In the genomic region with DNA sequence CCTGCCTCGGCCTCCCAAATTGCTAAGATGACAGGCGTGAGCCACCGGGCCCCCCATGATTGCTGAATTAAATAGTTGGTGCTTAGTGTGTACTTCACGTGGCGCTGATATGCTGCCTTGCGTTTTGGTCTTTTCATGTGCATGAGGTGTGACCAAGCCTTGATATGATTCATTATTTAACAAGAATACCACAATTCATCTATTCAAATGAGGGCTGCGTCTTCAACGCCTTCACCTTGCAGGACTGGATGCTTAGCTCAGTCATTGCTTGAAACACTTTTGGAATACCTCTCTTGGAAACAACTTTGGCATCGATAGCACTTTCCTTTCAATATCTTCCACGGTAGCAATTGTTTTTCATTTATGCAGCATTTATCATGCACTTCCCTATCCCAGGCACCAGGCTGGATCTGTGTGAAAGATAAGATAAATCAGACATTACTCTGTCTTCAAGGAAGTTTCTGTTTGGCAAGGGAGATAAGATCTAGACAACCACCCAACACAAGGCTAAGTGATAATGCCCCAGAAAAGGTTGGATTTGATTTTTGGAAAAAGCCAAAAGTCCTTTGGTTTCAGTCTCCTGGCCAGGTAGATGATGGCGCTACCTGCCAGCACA, we compare ENCODE assay signal across 8 cellular contexts. TPM values are rescaled to one million over a fixed set of nuclear protein-coding genes. Genes with fewer than 3 reads are reported as not detected.
DNase-seq lines count a peak whose midpoint lies in the region; ATAC-seq and TF ChIP-seq lines count a peak whose summit lies in the region.

No MANE protein-coding gene starts in this region.

- in situ Hi-C loops in astrocyte of the cerebellum (cut with HindIII; ENCODE audit: low sequenced_read_pairs) = no loop called here

- H3K4me3 Mint-ChIP-seq in natural killer cell treated with Interleukin-12 subunit alpha and Interleukin-12 subunit beta and Interleukin-15 and Interleukin-18, amount 100 ng/mL, for 72 hours = peak overlapping the region; percentile 72
- H3K4me3 Mint-ChIP-seq in natural killer cell = no peak overlapping the region

- no peak for TF ChIP-seq POLR2A in vagina (IDR thresholded peaks at IDR 0.05)

- H3K27ac ChIP-seq in left lung (peak overlapping the region; percentile 82 to 85), vagina (no peak overlapping the region)

- peaks cover 44 to 47% of the 10 kb centered on the region in 2 donors for H3K27me3 Mint-ChIP-seq in natural killer cell treated with Interleukin-12 subunit alpha and Interleukin-12 subunit beta and Interleukin-15 and Interleukin-18, amount 100 ng/mL, for 72 hours
- peaks cover 39 to 46% of the 10 kb centered on the region in 2 donors for H3K27me3 Mint-ChIP-seq in natural killer cell (ENCODE audit: low read depth in 2 of 2)

- no peaks in the 10 kb centered on the region for H3K36me3 Mint-ChIP-seq in natural killer cell treated with Interleukin-12 subunit alpha and Interleukin-12 subunit beta and Interleukin-15 and Interleukin-18, amount 100 ng/mL, for 72 hours
- no peaks in the 10 kb centered on the region for H3K36me3 Mint-ChIP-seq in natural killer cell

- H3K4me1 Mint-ChIP-seq in natural killer cell treated with Interleukin-12 subunit alpha and Interleukin-12 subunit beta and Interleukin-15 and Interleukin-18, amount 100 ng/mL, for 72 hours (ENCODE audit: low read depth in 2 of 2) = peaks cover 11 to 12% of the 10 kb centered on the region in 2 donors
- H3K4me1 Mint-ChIP-seq in natural killer cell = peaks cover 0 to 6% of the 10 kb centered on the region in 2 donors

- H3K36me3 ChIP-seq in left lung (no peaks in the 10 kb centered on the region), vagina (no peaks in the 10 kb centered on the region)

- H3K27me3 ChIP-seq in left lung = peaks cover 0 to 54% of the 10 kb centered on the region in 2 donors
- H3K27me3 ChIP-seq in vagina = no peaks in the 10 kb centered on the region

- intact Hi-C loops in natural killer cell (cut with micrococcal nuclease) (no loop called here), left lung (cut with DNase I) (no loop called here), vagina (cut with DNase I) (no loop called here)

- H3K9me3 Mint-ChIP-seq in natural killer cell treated with Interleukin-12 subunit alpha and Interleukin-12 subunit beta and Interleukin-15 and Interleukin-18, amount 100 ng/mL, for 72 hours = no peaks in the 10 kb centered on the region
- no peaks in the 10 kb centered on the region for H3K9me3 Mint-ChIP-seq in natural killer cell

- H3K4me3 ChIP-seq in astrocyte of the cerebellum (ENCODE audit: low read depth, low read length) = peak overlapping the region; percentile 64
- peak overlapping the region; percentile 55 for H3K4me3 ChIP-seq in left lung
- H3K4me3 ChIP-seq in vagina = peak overlapping the region; percentile 73 to 81

- H3K4me1 ChIP-seq in left lung = peaks cover 3 to 11% of the 10 kb centered on the region in 2 donors
- peaks cover 33% of the 10 kb centered on the region for H3K4me1 ChIP-seq in vagina

- H3K9me3 ChIP-seq in left lung (no peaks in the 10 kb centered on the region), vagina (no peaks in the 10 kb centered on the region)

- ATAC-seq in natural killer cell treated with Interleukin-12 subunit alpha and Interleukin-12 subunit beta and Interleukin-15 and Interleukin-18, amount 100 ng/mL, for 72 hours = no peak
- ATAC-seq in natural killer cell (no peak), left lung (no peak), HG03520 (IDR thresholded peaks at IDR 0.05; ENCODE audit: unreplicated experiment) (no peak)

- DNase-seq in natural killer cell treated with Interleukin-12 subunit alpha and Interleukin-12 subunit beta and Interleukin-15 and Interleukin-18, amount 100 ng/mL, for 72 hours (ENCODE audit: low spot score) = no peak
- DNase-seq in natural killer cell (no peak), astrocyte of the cerebellum (ENCODE audit: low read depth) (no peak), left lung (no peak), vagina (ENCODE audit: extremely low spot score in 2 of 2) (no peak), hypothalamus (lab: John Stamatoyannopoulos, UW) (no peak), GM20000 (ENCODE audit: low spot score) (no peak)

- H3K27ac Mint-ChIP-seq in natural killer cell treated with Interleukin-12 subunit alpha and Interleukin-12 subunit beta and Interleukin-15 and Interleukin-18, amount 100 ng/mL, for 72 hours = no peak overlapping the region
- no peak overlapping the region for H3K27ac Mint-ChIP-seq in natural killer cell

- TF ChIP-seq CTCF in natural killer cell (IDR thresholded peaks at IDR 0.05) = no peak
- no peak for TF ChIP-seq CTCF in astrocyte of the cerebellum (IDR thresholded peaks at IDR 0.05; ENCODE audit: low read depth, low read length, missing control alignments)
- no peak for TF ChIP-seq CTCF in left lung (IDR thresholded peaks at IDR 0.05)
- no peak for TF ChIP-seq CTCF in vagina (IDR thresholded peaks at IDR 0.05)
- TF ChIP-seq CTCF in GM20000 (IDR thresholded peaks at IDR 0.05; ENCODE audit: extremely low read depth, missing control alignments) = no peak

RNA-seq across cellular contexts. Expression of a gene that starts 1.3 kb away (rescaled TPM):
- total RNA-seq in natural killer cell treated with Interleukin-12 subunit alpha and Interleukin-12 subunit beta and Interleukin-15 and Interleukin-18, amount 100 ng/mL, for 72 hours = under 1 TPM in 1 of 2 donors, not detected in 1; 0.33 TPM
- total RNA-seq in natural killer cell (not detected), left lung (10 to 100 TPM; 21.8 to 34.1 TPM), vagina (18.7 TPM)

Comparison
In these comparisons a context has a peak if more than half of its experiments do, and no peak if none do; other contexts are left out.
1. RNA of a gene that starts 1.3 kb away (total RNA-seq): 21.8 to 34.1 TPM in left lung and 18.7 TPM in vagina (single experiment); 0.33 TPM in natural killer cell treated with Interleukin-12 subunit alpha and Interleukin-12 subunit beta and Interleukin-15 and Interleukin-18, amount 100 ng/mL, for 72 hours and not detected in natural killer cell; every median in the first group is over 10 times any median in the second.
2. Peak in every context shown above with its lines, with median percentiles within 50 percentile points of each other: H3K4me3 ChIP-seq.